Comparison of ENCODE assay signal across 17 cellular contexts in the genomic region with DNA sequence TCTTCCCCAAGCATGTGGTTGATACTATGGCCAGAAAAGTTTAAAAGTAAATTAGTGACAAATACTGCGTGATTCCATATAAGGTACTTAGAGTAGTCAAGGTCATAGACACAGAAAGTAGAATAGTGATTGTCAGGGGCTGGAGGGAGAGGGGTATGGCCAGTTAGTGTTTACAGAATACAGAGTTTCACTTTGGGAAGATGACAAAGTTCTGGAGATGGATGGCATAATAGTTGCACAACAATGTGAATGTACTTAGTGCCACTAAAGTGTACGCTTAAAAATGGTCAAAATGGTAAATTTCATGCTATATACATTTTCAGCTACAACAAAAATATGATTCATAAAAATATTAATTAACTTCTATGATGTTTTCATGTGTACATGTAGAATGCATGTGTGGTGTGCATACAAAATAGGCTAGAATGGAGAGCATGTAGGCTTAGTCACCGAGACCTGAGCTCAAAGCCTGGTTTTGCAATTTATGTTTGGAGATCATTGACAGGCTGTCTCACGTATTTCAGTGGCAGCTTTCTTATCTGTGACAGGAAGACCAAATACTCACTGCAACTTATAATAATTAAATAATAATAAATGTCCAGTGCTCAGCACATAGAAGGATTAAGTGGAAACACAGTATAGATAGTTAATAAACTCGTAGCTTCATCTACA.
"Had no signal": no experiment of that assay in that cellular context is flagged by ENCODE, and none has a peak within 500 bp of the region (broad histone marks: within the 10 kb centered on the region; RNA-seq: fewer than 3 reads in every experiment).

No MANE protein-coding gene starts in this region.

- H3K36me3 ChIP-seq: left lung, sigmoid colon had no signal

- DNase-seq: activated CD4-positive, alpha-beta T cell treated with anti-CD3 and anti-CD28 coated beads, Interleukin-2, amount 50 U/mL, for 1 hour; activated CD4-positive, CD25-positive, alpha-beta regulatory T cell; activated naive CD4-positive, alpha-beta T cell treated with anti-CD3 and anti-CD28 coated beads for 36 hours; activated T-cell treated with anti-CD3 and anti-CD28 coated beads for 4 hours; effector CD8-positive, alpha-beta T cell; left lung; mesendoderm; occipital lobe; psoas muscle; sigmoid colon; stimulated activated CD4-positive, alpha-beta T cell treated with anti-CD3 and anti-CD28 coated beads, Interleukin-4, amount 100 ng/mL, for 1 hour; stimulated activated CD8-positive, alpha-beta memory T cell treated with anti-CD3 and anti-CD28 coated beads, Interleukin-4, amount 100 ng/mL, for 48 hours; stimulated activated naive CD8-positive, alpha-beta T cell treated with anti-CD3 and anti-CD28 coated beads, Interleukin-15, Interleukin-2, amounts not matched to agents 100 U/mL and 50 U/mL, for 24 hours had no signal

- H3K4me1 Mint-ChIP-seq: activated T-helper 17 cell treated with anti-CD3 and anti-CD28 coated beads, Interleukin-2, amount 50 U/mL, for 72 hours had no signal

- H3K27ac Mint-ChIP-seq: activated naive CD4-positive, alpha-beta T cell treated with anti-CD3 and anti-CD28 coated beads for 36 hours; activated T-helper 17 cell treated with anti-CD3 and anti-CD28 coated beads, Interleukin-2, amount 50 U/mL, for 72 hours; nephron; T-helper 1 cell treated with Interleukin-12 subunit alpha and Interleukin-12 subunit beta and Interleukin-4 antibody, amounts not matched to agents 30 μg/mL and 1 μg/mL, for 36 hours had no signal

- H3K4me3 ChIP-seq: coronary artery, left lung, psoas muscle, sigmoid colon had no signal

- H3K9me3 Mint-ChIP-seq: activated naive CD4-positive, alpha-beta T cell treated with anti-CD3 and anti-CD28 coated beads for 36 hours; activated T-helper 17 cell treated with anti-CD3 and anti-CD28 coated beads, Interleukin-2, amount 50 U/mL, for 72 hours; nephron; T-helper 1 cell treated with Interleukin-12 subunit alpha and Interleukin-12 subunit beta and Interleukin-4 antibody, amounts not matched to agents 30 μg/mL and 1 μg/mL, for 36 hours had no signal

- H3K4me3 Mint-ChIP-seq: activated naive CD4-positive, alpha-beta T cell treated with anti-CD3 and anti-CD28 coated beads for 36 hours; activated T-helper 17 cell treated with anti-CD3 and anti-CD28 coated beads, Interleukin-2, amount 50 U/mL, for 72 hours; nephron; T-helper 1 cell treated with Interleukin-12 subunit alpha and Interleukin-12 subunit beta and Interleukin-4 antibody, amounts not matched to agents 30 μg/mL and 1 μg/mL, for 36 hours had no signal

- H3K27me3 ChIP-seq: left lung, sigmoid colon had no signal

- H3K27ac ChIP-seq: coronary artery, left lung, psoas muscle had no signal

- H3K9me3 ChIP-seq: left lung, psoas muscle, sigmoid colon had no signal

- ATAC-seq: activated T-helper 17 cell treated with anti-CD3 and anti-CD28 coated beads, Interleukin-2, amount 50 U/mL, for 72 hours; left lung; psoas muscle; stimulated activated naive CD8-positive, alpha-beta T cell treated with anti-CD3 and anti-CD28 coated beads, Interleukin-15, Interleukin-2, amounts not matched to agents 100 U/mL and 50 U/mL, for 24 hours had no signal

- H3K4me1 ChIP-seq: left lung, psoas muscle had no signal

- H3K27me3 Mint-ChIP-seq: activated T-helper 17 cell treated with anti-CD3 and anti-CD28 coated beads, Interleukin-2, amount 50 U/mL, for 72 hours had no signal
